In genomic region chr6:116386581-116387299, GRCh38 we compare ENCODE assay signal across 9 cellular contexts. TPM values are rescaled to one million over a fixed set of nuclear protein-coding genes. Genes with fewer than 3 reads are reported as not detected.
DNase-seq lines count a peak whose midpoint lies in the region; ATAC-seq and TF ChIP-seq lines count a peak whose summit lies in the region.
"Had no signal": no experiment of that assay in that cellular context is flagged by ENCODE, and none has a peak within 500 bp of the region (broad histone marks: within the 10 kb centered on the region; RNA-seq: fewer than 3 reads in every experiment).

No MANE protein-coding gene starts in this region.

- peak overlapping the region; percentile 36 to 77 for H3K27ac ChIP-seq in left lung
- H3K27ac ChIP-seq: VCaP had no signal

- TF ChIP-seq CTCF in CD14-positive monocyte (IDR thresholded peaks at IDR 0.05) (no peak), left lung (IDR thresholded peaks at IDR 0.05) (no peak)

- no peak for ATAC-seq in T-cell (replicated peaks in 1 of 4)
- peak; percentile 73 for ATAC-seq in left lung

- H3K9me3 Mint-ChIP-seq in CD14-positive monocyte = no peaks in the 10 kb centered on the region
- no peaks in the 10 kb centered on the region for H3K9me3 Mint-ChIP-seq in T-cell

- no peak overlapping the region for H3K4me3 ChIP-seq in left lung

- no peaks in the 10 kb centered on the region for H3K27me3 ChIP-seq in left lung

- no peaks in the 10 kb centered on the region for H3K9me3 ChIP-seq in left lung

- CTCF ChIA-PET in T-cell (lab: Charles Lee) = no interaction called here

- H3K36me3 Mint-ChIP-seq in CD14-positive monocyte = peaks cover 0 to 8% of the 10 kb centered on the region in 2 donors
- H3K36me3 Mint-ChIP-seq in T-cell = no peaks in the 10 kb centered on the region

- H3K4me3 Mint-ChIP-seq in CD14-positive monocyte = peak overlapping the region; percentile 21 to 85
- H3K4me3 Mint-ChIP-seq in T-cell = no peak overlapping the region

- H3K4me1 Mint-ChIP-seq in CD14-positive monocyte = peaks cover 56% of the 10 kb centered on the region
- peaks cover 0 to 24% (median 13%) of the 10 kb centered on the region in 3 donors for H3K4me1 Mint-ChIP-seq in T-cell

- intact Hi-C loops in CD14-positive monocyte (cut with micrococcal nuclease) = loop anchor here (2.0 to 5.0 kb wide), 2 partner anchors 16 to 61 kb away; partner anchors contain the start of gene DSE (in 1 of the 2)
- intact Hi-C loops in left lung (cut with DNase I) = no loop called here

- H3K27ac Mint-ChIP-seq in CD14-positive monocyte (peak overlapping the region; percentile 93 to 99 (median 99)), T-cell (peak overlapping the region; percentile 24 to 68)

- H3K27me3 Mint-ChIP-seq in CD14-positive monocyte (ENCODE audit: low read depth in 3 of 3) (peaks cover 0 to 2% (median 2%) of the 10 kb centered on the region in 3 donors), T-cell (peaks cover 0 to 7% of the 10 kb centered on the region in 2 donors)

- H3K4me1 ChIP-seq in left lung = peaks cover 5 to 74% of the 10 kb centered on the region in 2 donors

- H3K36me3 ChIP-seq in left lung = no peaks in the 10 kb centered on the region

- peak; percentile 72 for DNase-seq in CD14-positive monocyte (ENCODE audit: low spot score)
- DNase-seq in HCEC 1CT = peak; percentile 89
- DNase-seq in T-cell = no peak
- no peak for DNase-seq in left lung
- DNase-seq in GM19240 (ENCODE audit: insufficient read length, low spot score) = no peak
- DNase-seq in NAMALWA (ENCODE audit: low spot score) = no peak
- DNase-seq in anterior cingulate cortex (lab: John Stamatoyannopoulos, UW) = no peak
- DNase-seq in GF-D8 (lab: John Stamatoyannopoulos, UW) = no peak

- POLR2A ChIA-PET in T-cell (lab: Charles Lee) = no interaction called here

RNA-seq across cellular contexts. Expression of gene DSE, which starts 16.0 kb away (rescaled TPM):
- polyA plus RNA-seq in CD14-positive monocyte = 10 to 100 TPM; 28.4 to 36.5 TPM
- total RNA-seq in T-cell (1 to 10 TPM; 5.9 to 9.3 (median 7.4) TPM), left lung (10 to 100 TPM; 39.7 to 85.6 TPM)

Comparison
In these comparisons a context has a peak if more than half of its experiments do, and no peak if none do; other contexts are left out.
1. DNase-seq: peak in CD14-positive monocyte (single experiment) and HCEC 1CT (single experiment); none in T-cell (0 of 34), left lung (0 of 2), GM19240 (single experiment), NAMALWA (single experiment), anterior cingulate cortex (0 of 58) and GF-D8 (single experiment).
2. H3K4me3 Mint-ChIP-seq: peak in CD14-positive monocyte (2 of 2); none in T-cell (0 of 3).
3. intact Hi-C loops: an anchor here in CD14-positive monocyte (2.0 to 5.0 kb wide); none called in left lung.